ENCODE assay signal across 9 cellular contexts in the genomic region with DNA sequence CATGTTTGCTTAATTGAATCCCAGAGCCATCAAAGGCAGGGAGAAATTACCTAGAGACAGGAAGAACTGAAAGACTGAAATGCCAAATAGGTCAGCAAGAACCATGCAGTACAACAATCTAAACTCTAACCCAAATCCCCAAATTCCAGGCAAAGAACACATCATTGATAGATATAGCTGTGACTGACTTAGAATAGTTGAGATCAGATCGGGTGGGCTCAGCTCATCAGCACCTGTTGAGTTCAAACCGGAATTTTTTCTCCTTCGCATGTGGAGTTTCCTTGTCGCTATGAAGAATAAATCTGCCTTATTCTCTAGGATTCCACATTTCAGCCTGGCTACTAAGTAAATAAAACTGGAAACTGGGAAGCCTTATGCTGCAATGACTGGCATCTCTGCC. TPM values are rescaled to one million over a fixed set of nuclear protein-coding genes. Genes with fewer than 3 reads are reported as not detected.
DNase-seq lines count a peak whose midpoint lies in the region; ATAC-seq and TF ChIP-seq lines count a peak whose summit lies in the region.
"Had no signal": no experiment of that assay in that cellular context is flagged by ENCODE, and none has a peak within 500 bp of the region (broad histone marks: within the 10 kb centered on the region; RNA-seq: fewer than 3 reads in every experiment).

No MANE protein-coding gene starts in this region.

- no peaks in the 10 kb centered on the region for H3K9me3 Mint-ChIP-seq in neural progenitor cell

- H3K27me3 ChIP-seq in BJ (ENCODE audit: control insufficient read depth, insufficient read depth, low read length) (no peaks in the 10 kb centered on the region), endocrine pancreas (ENCODE audit: control insufficient read depth, insufficient read depth, low read length) (no peaks in the 10 kb centered on the region), neural progenitor cell (no peaks in the 10 kb centered on the region)

- DNase-seq in BJ (ENCODE audit: low read depth) = no peak
- DNase-seq in NCI-H69 (lab: John Stamatoyannopoulos, UW) = peak; percentile 37
- no peak for DNase-seq in neural progenitor cell (ENCODE audit: low spot score)
- DNase-seq in SKM-1 (lab: John Stamatoyannopoulos, UW; ENCODE audit: unreplicated experiment) = no peak
- DNase-seq in iPS-NIHi7 (ENCODE audit: extremely low spot score) = no peak
- DNase-seq: KG1 had no signal

- ATAC-seq in HG03521 (IDR thresholded peaks at IDR 0.05; ENCODE audit: unreplicated experiment) (no peak), GM18867 (IDR thresholded peaks at IDR 0.05; ENCODE audit: unreplicated experiment) (no peak)

- peaks cover 53% of the 10 kb centered on the region for H3K4me1 Mint-ChIP-seq in neural progenitor cell

- H3K4me3 ChIP-seq in BJ (ENCODE audit: low read depth, low read length) = peak overlapping the region; percentile 97
- peak overlapping the region; percentile 85 for H3K4me3 ChIP-seq in endocrine pancreas (ENCODE audit: control insufficient read depth, insufficient read depth, low read length)
- H3K4me3 ChIP-seq in neural progenitor cell = peak overlapping the region; percentile 95

- H3K9me3 ChIP-seq in endocrine pancreas (ENCODE audit: control insufficient read depth, low read length) (no peaks in the 10 kb centered on the region), neural progenitor cell (ENCODE audit: low read depth) (no peaks in the 10 kb centered on the region)

- no peak overlapping the region for H3K27ac ChIP-seq in neural progenitor cell

- H3K36me3 Mint-ChIP-seq in neural progenitor cell = peaks cover 4% of the 10 kb centered on the region

- peak overlapping the region; percentile 81 for H3K27ac Mint-ChIP-seq in neural progenitor cell

- CTCF ChIA-PET in BJ (lab: Yijun Ruan, JAX) = no interaction called here

- peak overlapping the region; percentile 93 for H3K9ac ChIP-seq in endocrine pancreas (ENCODE audit: control insufficient read depth, insufficient read depth, low read length)
- peak overlapping the region; percentile 34 for H3K9ac ChIP-seq in neural progenitor cell

- peaks cover 5% of the 10 kb centered on the region for H3K4me1 ChIP-seq in endocrine pancreas (ENCODE audit: control insufficient read depth, insufficient read depth, low read length)
- H3K4me1 ChIP-seq in neural progenitor cell = peaks cover 34% of the 10 kb centered on the region

- no peaks in the 10 kb centered on the region for H3K27me3 Mint-ChIP-seq in neural progenitor cell (ENCODE audit: insufficient read depth, low read depth)

- H3K4me2 ChIP-seq in neural progenitor cell = peak overlapping the region; percentile 95

- H3K36me3 ChIP-seq in BJ (ENCODE audit: control insufficient read depth, insufficient read depth, low read length) (no peaks in the 10 kb centered on the region), endocrine pancreas (ENCODE audit: control insufficient read depth, insufficient read depth, low read length) (no peaks in the 10 kb centered on the region), neural progenitor cell (no peaks in the 10 kb centered on the region)

- no peak overlapping the region for H2AFZ ChIP-seq in neural progenitor cell (replicated peaks)

- peak overlapping the region; percentile 100 for H3K4me3 Mint-ChIP-seq in neural progenitor cell

- peaks cover 88% of the 10 kb centered on the region for H3K79me2 ChIP-seq in neural progenitor cell (ENCODE audit: low read depth)

- no peak for TF ChIP-seq CTCF in BJ (IDR thresholded peaks at IDR 0.05; ENCODE audit: insufficient read depth, low read depth, low read length)
- no peak for TF ChIP-seq CTCF in neural progenitor cell (IDR thresholded peaks at IDR 0.05)

- POLR2A ChIA-PET in BJ (lab: Charles Lee) = no interaction called here

- H4K20me1 ChIP-seq in neural progenitor cell (ENCODE audit: low read depth) = peaks cover 30% of the 10 kb centered on the region

- H3F3A ChIP-seq in neural progenitor cell (ENCODE audit: low read depth) = peaks cover 15% of the 10 kb centered on the region

RNA-seq across cellular contexts. Expression of a gene that starts 1.4 kb away (rescaled TPM):
- 14.7 and 26.4 TPM in 2 replicates for polyA plus RNA-seq in BJ (2011; rRNA removed)
- polyA minus RNA-seq in BJ (2011; rRNA and poly(A)+ RNA removed) = 9.0 and 14.2 TPM in 2 replicates
- total RNA-seq in neural progenitor cell (ENCODE audit: low replicate concordance) = 47.7 and 68.5 TPM in 2 replicates

RNA-seq across cellular contexts. Expression of a gene that starts 1.8 kb away (rescaled TPM):
- 54.7 and 55.2 TPM in 2 replicates for polyA plus RNA-seq in BJ (2011; rRNA removed)
- polyA minus RNA-seq in BJ (2011; rRNA and poly(A)+ RNA removed) = 23.7 and 26.9 TPM in 2 replicates
- total RNA-seq in neural progenitor cell (ENCODE audit: low replicate concordance) = 100 and 126 TPM in 2 replicates
